In the genomic region with DNA sequence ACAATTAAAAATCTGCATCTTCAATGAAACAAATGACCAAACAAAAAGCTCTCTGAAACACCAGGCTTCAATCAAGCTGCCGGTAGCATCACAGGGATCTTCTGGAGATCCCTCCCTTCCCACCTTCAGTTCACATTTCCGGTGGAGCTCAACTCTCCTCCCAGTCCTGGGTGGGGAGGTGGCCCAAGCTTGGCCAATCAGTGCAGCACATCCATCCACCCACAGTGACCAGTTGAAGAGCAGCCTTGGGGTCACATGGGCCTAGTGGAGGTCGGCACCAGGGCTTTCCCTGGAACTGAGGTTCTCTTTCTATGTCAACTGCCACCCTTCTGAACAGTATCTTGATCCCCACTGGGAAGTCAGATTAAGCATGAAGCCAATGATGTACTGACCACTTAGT, we compare ENCODE assay signal across 34 cellular contexts.
"Had no signal": no experiment of that assay in that cellular context is flagged by ENCODE, and none has a peak within 500 bp of the region (broad histone marks: within the 10 kb centered on the region; RNA-seq: fewer than 3 reads in every experiment).

No MANE protein-coding gene starts in this region.

- H3K27me3 ChIP-seq: adrenal gland, body of pancreas, esophagus squamous epithelium, gastroesophageal sphincter, heart right ventricle had no signal

- H3K4me3 Mint-ChIP-seq: activated CD4-positive, alpha-beta memory T cell treated with anti-CD3 and anti-CD28 coated beads, Interleukin-2, amount 10 ng/mL, durations not matched to agents 7 days and 5 days; activated CD4-positive, alpha-beta T cell treated with anti-CD3 and anti-CD28 coated beads, Interleukin-2, amount 10 ng/mL, durations not matched to agents 7 days and 5 days; activated CD8-positive, alpha-beta memory T cell treated with anti-CD3 and anti-CD28 coated beads, Interleukin-2, amount 10 ng/mL, durations not matched to agents 7 days and 5 days; activated naive CD4-positive, alpha-beta T cell treated with anti-CD3 and anti-CD28 coated beads for 36 hours; activated naive CD4-positive, alpha-beta T cell treated with anti-CD3 and anti-CD28 coated beads, Interleukin-2, amount 50 U/mL, for 24 hours; activated naive CD8-positive, alpha-beta T cell treated with anti-CD3 and anti-CD28 coated beads for 36 hours; activated naive CD8-positive, alpha-beta T cell treated with anti-CD3 and anti-CD28 coated beads, Interleukin-2, amount 50 U/mL, for 24 hours; activated T-helper 1 cell treated with anti-CD3 and anti-CD28 coated beads, Interleukin-12 subunit alpha, Interleukin-12 subunit beta, Interleukin-2, Interleukin-4 antibody, amounts not matched to agents 30 ng/mL and 10 ng/mL and 1 ng/mL, durations not matched to agents 14 hours and 24 hours and 36 hours; effector memory CD8-positive, alpha-beta T cell; T-helper 17 cell; T-helper 2 cell treated with Interferon-gamma antibody and Interleukin-4, amounts not matched to agents 5 μg/mL and 100 μg/mL, for 36 hours had no signal

- H3K27me3 Mint-ChIP-seq: activated CD8-positive, alpha-beta memory T cell treated with anti-CD3 and anti-CD28 coated beads, Interleukin-2, amount 10 ng/mL, durations not matched to agents 7 days and 5 days; activated naive CD4-positive, alpha-beta T cell treated with anti-CD3 and anti-CD28 coated beads, Interleukin-2, amount 50 U/mL, for 24 hours had no signal

- H3K4me3 ChIP-seq: adrenal gland, body of pancreas, esophagus squamous epithelium, gastroesophageal sphincter, heart right ventricle had no signal

- H3K27ac ChIP-seq: adrenal gland, body of pancreas, esophagus squamous epithelium, gastroesophageal sphincter, heart right ventricle had no signal

- H3K9me3 Mint-ChIP-seq: activated CD4-positive, alpha-beta memory T cell treated with anti-CD3 and anti-CD28 coated beads, Interleukin-2, amount 10 ng/mL, durations not matched to agents 7 days and 5 days; activated CD4-positive, alpha-beta T cell treated with anti-CD3 and anti-CD28 coated beads, Interleukin-2, amount 10 ng/mL, durations not matched to agents 7 days and 5 days; activated naive CD4-positive, alpha-beta T cell treated with anti-CD3 and anti-CD28 coated beads for 36 hours; activated naive CD4-positive, alpha-beta T cell treated with anti-CD3 and anti-CD28 coated beads, Interleukin-2, amount 50 U/mL, for 24 hours; activated naive CD8-positive, alpha-beta T cell treated with anti-CD3 and anti-CD28 coated beads for 36 hours; activated naive CD8-positive, alpha-beta T cell treated with anti-CD3 and anti-CD28 coated beads, Interleukin-2, amount 50 U/mL, for 24 hours; activated T-helper 1 cell treated with anti-CD3 and anti-CD28 coated beads, Interleukin-12 subunit alpha, Interleukin-12 subunit beta, Interleukin-2, Interleukin-4 antibody, amounts not matched to agents 30 ng/mL and 10 ng/mL and 1 ng/mL, durations not matched to agents 14 hours and 24 hours and 36 hours; activated T-helper 2 cell treated with anti-CD3 and anti-CD28 coated beads, Interferon-gamma antibody, Interleukin-2, Interleukin-4, amounts not matched to agents 10 μg/mL and 5 μg/mL and 100 μg/mL, durations not matched to agents 14 hours and 24 hours and 36 hours; effector memory CD8-positive, alpha-beta T cell; T-helper 2 cell treated with Interferon-gamma antibody and Interleukin-4, amounts not matched to agents 5 μg/mL and 100 μg/mL, for 36 hours had no signal

- H3K9me3 ChIP-seq: adrenal gland, body of pancreas, esophagus squamous epithelium, gastroesophageal sphincter, heart right ventricle had no signal

- H3K36me3 ChIP-seq: adrenal gland, esophagus squamous epithelium, gastroesophageal sphincter, heart right ventricle had no signal

- H3K27ac Mint-ChIP-seq: activated CD4-positive, alpha-beta memory T cell treated with anti-CD3 and anti-CD28 coated beads, Interleukin-2, amount 10 ng/mL, durations not matched to agents 7 days and 5 days; activated CD4-positive, alpha-beta T cell treated with anti-CD3 and anti-CD28 coated beads, Interleukin-2, amount 10 ng/mL, durations not matched to agents 7 days and 5 days; activated CD8-positive, alpha-beta memory T cell treated with anti-CD3 and anti-CD28 coated beads, Interleukin-2, amount 10 ng/mL, durations not matched to agents 7 days and 5 days; activated naive CD4-positive, alpha-beta T cell treated with anti-CD3 and anti-CD28 coated beads for 36 hours; activated naive CD4-positive, alpha-beta T cell treated with anti-CD3 and anti-CD28 coated beads, Interleukin-2, amount 50 U/mL, for 24 hours; activated naive CD8-positive, alpha-beta T cell treated with anti-CD3 and anti-CD28 coated beads for 36 hours; activated naive CD8-positive, alpha-beta T cell treated with anti-CD3 and anti-CD28 coated beads, Interleukin-2, amount 50 U/mL, for 24 hours; activated T-helper 1 cell treated with anti-CD3 and anti-CD28 coated beads, Interleukin-12 subunit alpha, Interleukin-12 subunit beta, Interleukin-2, Interleukin-4 antibody, amounts not matched to agents 30 ng/mL and 10 ng/mL and 1 ng/mL, durations not matched to agents 14 hours and 24 hours and 36 hours; activated T-helper 2 cell treated with anti-CD3 and anti-CD28 coated beads, Interferon-gamma antibody, Interleukin-2, Interleukin-4, amounts not matched to agents 10 μg/mL and 5 μg/mL and 100 μg/mL, durations not matched to agents 14 hours and 24 hours and 36 hours; effector memory CD8-positive, alpha-beta T cell; T-helper 17 cell; T-helper 2 cell treated with Interferon-gamma antibody and Interleukin-4, amounts not matched to agents 5 μg/mL and 100 μg/mL, for 36 hours had no signal

- H3K4me1 ChIP-seq: adrenal gland, body of pancreas had no signal

- ATAC-seq: activated CD8-positive, alpha-beta memory T cell treated with anti-CD3 and anti-CD28 coated beads, Interleukin-2, amount 10 ng/mL, durations not matched to agents 7 days and 5 days; activated naive CD8-positive, alpha-beta T cell treated with anti-CD3 and anti-CD28 coated beads, Interleukin-2, amount 50 U/mL, for 24 hours; body of pancreas; effector memory CD8-positive, alpha-beta T cell; gastroesophageal sphincter; heart right ventricle; T-helper 17 cell had no signal

- DNase-seq: activated CD4-positive, alpha-beta memory T cell treated with anti-CD3 and anti-CD28 coated beads, Interleukin-2, amount 10 ng/mL, durations not matched to agents 7 days and 5 days; activated CD4-positive, alpha-beta T cell treated with anti-CD3 and anti-CD28 coated beads for 1 hour; activated CD4-positive, alpha-beta T cell treated with anti-CD3 and anti-CD28 coated beads for 4 hours; activated CD4-positive, alpha-beta T cell treated with anti-CD3 and anti-CD28 coated beads, Interleukin-2, amount 10 ng/mL, durations not matched to agents 7 days and 5 days; activated CD4-positive, alpha-beta T cell treated with anti-CD3 and anti-CD28 coated beads, Interleukin-2, amount 50 U/mL, for 4 hours; activated CD8-positive, alpha-beta memory T cell treated with anti-CD3 and anti-CD28 coated beads, Interleukin-2, amount 10 ng/mL, durations not matched to agents 7 days and 5 days; activated CD8-positive, alpha-beta memory T cell treated with anti-CD3 and anti-CD28 coated beads, Interleukin-2, amount 50 U/mL, for 4 hours; activated effector memory CD4-positive, alpha-beta T cell treated with anti-CD3 and anti-CD28 coated beads, Interleukin-2, amount 50 U/mL, for 16 hours; activated naive CD4-positive, alpha-beta T cell treated with anti-CD3 and anti-CD28 coated beads for 36 hours; activated naive CD8-positive, alpha-beta T cell treated with anti-CD3 and anti-CD28 coated beads for 36 hours; activated naive CD8-positive, alpha-beta T cell treated with anti-CD3 and anti-CD28 coated beads, Interleukin-2, amount 50 U/mL, for 24 hours; activated T-cell treated with anti-CD3 and anti-CD28 coated beads, Interleukin-2, amount 50 U/mL, for 1 hour; activated T-cell treated with anti-CD3 and anti-CD28 coated beads, Interleukin-2, amount 50 U/mL, for 48 hours; adrenal gland; amygdala; aorta; body of pancreas; caudate nucleus; cortex of kidney; dermis blood vessel endothelial cell; effector CD4-positive, alpha-beta T cell; effector memory CD8-positive, alpha-beta T cell; erythroblast; esophagus squamous epithelium; foreskin melanocyte; heart right ventricle; T-helper 1 cell; T-helper 17 cell; T1000 had no signal

- H3K36me3 Mint-ChIP-seq: activated CD8-positive, alpha-beta memory T cell treated with anti-CD3 and anti-CD28 coated beads, Interleukin-2, amount 10 ng/mL, durations not matched to agents 7 days and 5 days; activated naive CD4-positive, alpha-beta T cell treated with anti-CD3 and anti-CD28 coated beads, Interleukin-2, amount 50 U/mL, for 24 hours; activated naive CD8-positive, alpha-beta T cell treated with anti-CD3 and anti-CD28 coated beads for 36 hours had no signal

- H3K4me1 Mint-ChIP-seq: activated CD4-positive, alpha-beta memory T cell treated with anti-CD3 and anti-CD28 coated beads, Interleukin-2, amount 10 ng/mL, durations not matched to agents 7 days and 5 days; activated CD4-positive, alpha-beta T cell treated with anti-CD3 and anti-CD28 coated beads, Interleukin-2, amount 10 ng/mL, durations not matched to agents 7 days and 5 days; activated CD8-positive, alpha-beta memory T cell treated with anti-CD3 and anti-CD28 coated beads, Interleukin-2, amount 10 ng/mL, durations not matched to agents 7 days and 5 days; activated naive CD4-positive, alpha-beta T cell treated with anti-CD3 and anti-CD28 coated beads, Interleukin-2, amount 50 U/mL, for 24 hours; activated naive CD8-positive, alpha-beta T cell treated with anti-CD3 and anti-CD28 coated beads for 36 hours; activated naive CD8-positive, alpha-beta T cell treated with anti-CD3 and anti-CD28 coated beads, Interleukin-2, amount 50 U/mL, for 24 hours; T-helper 17 cell had no signal
